Comparison of ENCODE assay signal across 1 cellular context in genomic region chr1:151975311-151976014, GRCh38.
TF ChIP-seq lines count a peak whose summit lies in the region.

No MANE protein-coding gene starts in this region.

TF ChIP-seq in HepG2, 621 proteins besides CTCF, POLR2A, EP300 and RAD21 (continues in another document):
- TF ChIP-seq IRF2 (CRISPR knock-in tag; IDR thresholded peaks at IDR 0.05) (0 out of 2 replicates have a peak, but pooled peaks have one; percentile 23), FOXP1 (IDR thresholded peaks at IDR 0.05) (no peak), FOXP1 (CRISPR knock-in tag; IDR thresholded peaks at IDR 0.05) (0 out of 2 replicates have a peak, but pooled peaks have one; percentile 24), ZNF792 (CRISPR knock-in tag; IDR thresholded peaks at IDR 0.05) (no peak), CREM (IDR thresholded peaks at IDR 0.05) (peak; percentile 34; the same call in 1 of the 2 replicates), CREM (CRISPR knock-in tag; IDR thresholded peaks at IDR 0.05) (no peak), ZNF331 (CRISPR knock-in tag; IDR thresholded peaks at IDR 0.05) (0 out of 2 replicates have a peak, but pooled peaks have one; percentile 36), FIP1L1 (IDR thresholded peaks at IDR 0.05; ENCODE audit: borderline replicate concordance, insufficient read depth, low read depth, low read length) (no peak), GFI1 (CRISPR knock-in tag; IDR thresholded peaks at IDR 0.05; ENCODE audit: borderline replicate concordance) (peak; percentile 53; the same call in 1 of the 2 replicates), POLR2AphosphoS2 (IDR thresholded peaks at IDR 0.05; ENCODE audit: low read depth, low read length) (no peak), PATZ1 (CRISPR knock-in tag; IDR thresholded peaks at IDR 0.05) (0 out of 2 replicates have a peak, but pooled peaks have one; percentile 9), HNF1A (IDR thresholded peaks at IDR 0.05; ENCODE audit: low read depth) (peak; percentile 89), HNF1A (CRISPR knock-in tag; IDR thresholded peaks at IDR 0.05; ENCODE audit: borderline replicate concordance) (peak; percentile 83), HDAC2 (CRISPR knock-in tag; IDR thresholded peaks at IDR 0.05) (peak; percentile 13; the same call in 1 of the 2 replicates), TAF15 (IDR thresholded peaks at IDR 0.05; ENCODE audit: low read depth, low read length, poor library complexity, severe bottlenecking) (no peak), KDM6A (CRISPR knock-in tag; IDR thresholded peaks at IDR 0.05; ENCODE audit: low read depth) (peak; percentile 72; the same call in 1 of the 2 replicates), ZNF326 (CRISPR knock-in tag; IDR thresholded peaks at IDR 0.05; ENCODE audit: borderline replicate concordance) (no peak), EEA1 (CRISPR knock-in tag; IDR thresholded peaks at IDR 0.05; ENCODE audit: borderline replicate concordance) (no peak), GLI4 (CRISPR knock-in tag; IDR thresholded peaks at IDR 0.05; ENCODE audit: borderline replicate concordance) (no peak), ATF1 (CRISPR knock-in tag; IDR thresholded peaks at IDR 0.05) (no peak), NFIC (IDR thresholded peaks at IDR 0.05; ENCODE audit: low read length) (peak; percentile 39; the same call in 1 of the 2 replicates), ZNF768 (CRISPR knock-in tag; IDR thresholded peaks at IDR 0.05) (peak; percentile 55; the same call in 1 of the 2 replicates), ZMYM3 (CRISPR knock-in tag; IDR thresholded peaks at IDR 0.05) (peak; percentile 82), IKZF5 (CRISPR knock-in tag; IDR thresholded peaks at IDR 0.05) (0 out of 2 replicates have a peak, but pooled peaks have one; percentile 22), ZBTB25 (CRISPR knock-in tag; IDR thresholded peaks at IDR 0.05) (no peak), SAP130 (CRISPR knock-in tag; IDR thresholded peaks at IDR 0.05; ENCODE audit: low read depth) (0 out of 2 replicates have a peak, but pooled peaks have one; percentile 36), PAWR (CRISPR knock-in tag; IDR thresholded peaks at IDR 0.05; ENCODE audit: borderline replicate concordance) (no peak), ZNF263 (CRISPR knock-in tag; IDR thresholded peaks at IDR 0.05) (no peak), ETS1 (CRISPR knock-in tag; IDR thresholded peaks at IDR 0.05) (no peak), AHDC1 (CRISPR knock-in tag; IDR thresholded peaks at IDR 0.05; ENCODE audit: borderline replicate concordance) (peak; percentile 36; the same call in 1 of the 2 replicates), CHCHD3 (CRISPR knock-in tag; IDR thresholded peaks at IDR 0.05) (no peak), RCOR2 (CRISPR knock-in tag; IDR thresholded peaks at IDR 0.05) (0 out of 2 replicates have a peak, but pooled peaks have one; percentile 73), FOXP4 (CRISPR knock-in tag; IDR thresholded peaks at IDR 0.05) (0 out of 2 replicates have a peak, but pooled peaks have one; percentile 16), HNF4A (CRISPR knock-in tag; IDR thresholded peaks at IDR 0.05) (peak; percentile 68), SP5 (CRISPR knock-in tag; IDR thresholded peaks at IDR 0.05; ENCODE audit: borderline replicate concordance, low read depth) (0 out of 2 replicates have a peak, but pooled peaks have one; percentile 15), GATAD2A (CRISPR knock-in tag; IDR thresholded peaks at IDR 0.05) (peak; percentile 45), HNRNPUL1 (IDR thresholded peaks at IDR 0.05; ENCODE audit: low read depth, low read length) (peak; percentile 85), TEAD3 (CRISPR knock-in tag; optimal IDR thresholded peaks at IDR 0.05; ENCODE audit: borderline replicate concordance) (peak; percentile 20), GMEB1 (CRISPR knock-in tag; IDR thresholded peaks at IDR 0.05; ENCODE audit: borderline replicate concordance) (no peak), SNAPC5 (CRISPR knock-in tag; IDR thresholded peaks at IDR 0.05; ENCODE audit: borderline replicate concordance) (no peak)
